7 cellular contexts compared by ENCODE assay signal in the genomic region with DNA sequence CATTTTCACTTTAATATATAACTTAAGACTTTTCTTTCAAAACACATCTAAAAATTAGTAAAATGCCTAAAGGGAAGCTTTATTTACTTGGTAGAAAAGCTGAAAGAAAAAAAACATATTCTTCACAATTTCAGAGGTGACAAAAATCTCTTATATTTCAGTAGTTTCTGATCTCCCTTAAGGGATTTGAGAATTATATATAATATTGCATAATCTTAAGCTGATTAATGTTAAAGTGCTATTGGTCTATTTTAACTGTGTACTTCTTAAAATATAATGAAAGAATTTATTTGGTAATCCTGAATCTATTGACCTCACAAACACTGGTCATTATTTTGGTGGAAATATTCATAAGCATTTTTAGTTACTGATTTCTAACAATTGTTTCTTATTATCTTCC. TPM values are rescaled to one million over a fixed set of nuclear protein-coding genes. Genes with fewer than 3 reads are reported as not detected.
DNase-seq lines count a peak whose midpoint lies in the region; ATAC-seq lines count a peak whose summit lies in the region.

No MANE protein-coding gene starts in this region.

- 0 out of 2 replicates have a peak, but pooled peaks cover 4% of the 10 kb centered on the region for H3K4me1 ChIP-seq in HUES48 (ENCODE audit: control insufficient read depth, insufficient read depth, low read length)
- peaks cover 3% of the 10 kb centered on the region for H3K4me1 ChIP-seq in iPS-15b (ENCODE audit: control insufficient read depth, insufficient read depth, low read length)

- peak overlapping the region; percentile 89 for H3K4me3 ChIP-seq in HUES48 (ENCODE audit: low read depth, low read length)
- peak overlapping the region; percentile 90 for H3K4me3 ChIP-seq in iPS-15b (ENCODE audit: low read depth, low read length)

- peak overlapping the region; percentile 98 for H3K4me3 Mint-ChIP-seq in activated T-helper 17 cell treated with anti-CD3 and anti-CD28 coated beads, Interleukin-2, amount 50 U/mL, for 72 hours
- peak overlapping the region; percentile 97 to 98 for H3K4me3 Mint-ChIP-seq in stimulated activated naive CD8-positive, alpha-beta T cell treated with anti-CD3 and anti-CD28 coated beads, Interleukin-15, amount 100 ng/mL, for 72 hours

- peaks cover 24% of the 10 kb centered on the region for H3K4me1 Mint-ChIP-seq in activated T-helper 17 cell treated with anti-CD3 and anti-CD28 coated beads, Interleukin-2, amount 50 U/mL, for 72 hours
- peaks cover 27% of the 10 kb centered on the region for H3K4me1 Mint-ChIP-seq in stimulated activated naive CD8-positive, alpha-beta T cell treated with anti-CD3 and anti-CD28 coated beads, Interleukin-15, amount 100 ng/mL, for 72 hours

- H3K27me3 Mint-ChIP-seq in activated T-helper 17 cell treated with anti-CD3 and anti-CD28 coated beads, Interleukin-2, amount 50 U/mL, for 72 hours, result no peaks in the 10 kb centered on the region
- no peaks in the 10 kb centered on the region for H3K27me3 Mint-ChIP-seq in stimulated activated naive CD8-positive, alpha-beta T cell treated with anti-CD3 and anti-CD28 coated beads, Interleukin-15, amount 100 ng/mL, for 72 hours

- H3K36me3 Mint-ChIP-seq in activated T-helper 17 cell treated with anti-CD3 and anti-CD28 coated beads, Interleukin-2, amount 50 U/mL, for 72 hours (ENCODE audit: low read depth), result peaks cover 25% of the 10 kb centered on the region

- no peaks in the 10 kb centered on the region for H3K27me3 ChIP-seq in HUES48 (ENCODE audit: control insufficient read depth, insufficient read depth, low read length)
- H3K27me3 ChIP-seq in iPS-15b (ENCODE audit: control insufficient read depth, insufficient read depth, low read length), result no peaks in the 10 kb centered on the region

- H3K27ac ChIP-seq in HUES48 (ENCODE audit: low read depth, low read length), result peak overlapping the region; percentile 93

- peaks cover 13% of the 10 kb centered on the region for H3K36me3 ChIP-seq in HUES48 (ENCODE audit: control insufficient read depth, insufficient read depth, low read length)
- no peaks in the 10 kb centered on the region for H3K36me3 ChIP-seq in iPS-15b (ENCODE audit: control insufficient read depth, insufficient read depth, low read length)

- peak overlapping the region; percentile 96 for H3K27ac Mint-ChIP-seq in activated T-helper 17 cell treated with anti-CD3 and anti-CD28 coated beads, Interleukin-2, amount 50 U/mL, for 72 hours
- peak overlapping the region in 1 of 2 donors; percentile 98 for H3K27ac Mint-ChIP-seq in stimulated activated naive CD8-positive, alpha-beta T cell treated with anti-CD3 and anti-CD28 coated beads, Interleukin-15, amount 100 ng/mL, for 72 hours

- H3K9me3 ChIP-seq in HUES48 (ENCODE audit: control insufficient read depth, insufficient read depth, low read length) (no peaks in the 10 kb centered on the region), iPS-15b (ENCODE audit: control insufficient read depth, insufficient read depth, low read length) (no peaks in the 10 kb centered on the region)

- H3K9me3 Mint-ChIP-seq in activated T-helper 17 cell treated with anti-CD3 and anti-CD28 coated beads, Interleukin-2, amount 50 U/mL, for 72 hours, result no peaks in the 10 kb centered on the region
- no peaks in the 10 kb centered on the region for H3K9me3 Mint-ChIP-seq in stimulated activated naive CD8-positive, alpha-beta T cell treated with anti-CD3 and anti-CD28 coated beads, Interleukin-15, amount 100 ng/mL, for 72 hours

- ATAC-seq in activated T-helper 17 cell treated with anti-CD3 and anti-CD28 coated beads, Interleukin-2, amount 50 U/mL, for 72 hours (replicated peaks), result no peak
- ATAC-seq in stimulated activated naive CD8-positive, alpha-beta T cell treated with anti-CD3 and anti-CD28 coated beads, Interleukin-15, amount 100 ng/mL, for 72 hours, result no peak
- ATAC-seq in HG03439 (IDR thresholded peaks at IDR 0.05; ENCODE audit: unreplicated experiment) (no peak), GM21825 (IDR thresholded peaks at IDR 0.05; ENCODE audit: unreplicated experiment) (no peak)

- DNase-seq in stimulated activated naive CD8-positive, alpha-beta T cell treated with anti-CD3 and anti-CD28 coated beads, Interleukin-15, amount 100 ng/mL, for 72 hours, result no peak
- no peak for DNase-seq in ecto neural progenitor cell (ENCODE audit: low spot score)

- H3K9ac ChIP-seq in HUES48 (ENCODE audit: low read depth, low read length), result peak overlapping the region; percentile 92
- no peak overlapping the region for H3K9ac ChIP-seq in iPS-15b (ENCODE audit: low read depth, low read length)

RNA-seq across cellular contexts. Expression of a gene that starts 1.2 kb away (rescaled TPM):
- 10 to 100 TPM; 24.7 to 26.9 TPM for total RNA-seq in activated T-helper 17 cell treated with anti-CD3 and anti-CD28 coated beads, Interleukin-2, amount 50 U/mL, for 72 hours

RNA-seq across cellular contexts. Expression of a gene that starts 55.8 kb away (rescaled TPM):
- 10 to 100 TPM; 21.4 to 48.7 TPM for total RNA-seq in activated T-helper 17 cell treated with anti-CD3 and anti-CD28 coated beads, Interleukin-2, amount 50 U/mL, for 72 hours
